Comparison of ENCODE assay signal across 10 cellular contexts in genomic region chr17:71023631-71024030, GRCh38.
DNase-seq lines count a peak whose midpoint lies in the region; ATAC-seq and TF ChIP-seq lines count a peak whose summit lies in the region.
"Had no signal": no experiment of that assay in that cellular context is flagged by ENCODE, and none has a peak within 500 bp of the region (broad histone marks: within the 10 kb centered on the region; RNA-seq: fewer than 3 reads in every experiment).

No MANE protein-coding gene starts in this region.

- 21 to 34% methylated on average over 4 of the region's 4 CpGs for WGBS in tibial nerve, 2 donors
- WGBS in psoas muscle, 3 donors = 12 to 24% (median 15%) methylated on average over 4 of the region's 4 CpGs

- TF ChIP-seq EP300 in tibial nerve (IDR thresholded peaks at IDR 0.05) = no peak

- no peak for TF ChIP-seq POLR2A in tibial nerve (IDR thresholded peaks at IDR 0.05)

- ATAC-seq in HG03457 (IDR thresholded peaks at IDR 0.05; ENCODE audit: unreplicated experiment) (no peak), psoas muscle (no peak)
- ATAC-seq: stimulated activated effector memory CD8-positive, alpha-beta T cell treated with anti-CD3 and anti-CD28 coated beads, Interleukin-12 subunit alpha, Interleukin-12 subunit beta, amount 100 ng/mL, for 72 hours had no signal

- DNase-seq in AG10803 (ENCODE audit: low read depth) (peak; percentile 1), Karpas-422 (no peak), NCI-H526 treated with DMSO at 0.1 percent for 48 hours (lab: John Stamatoyannopoulos, UW) (peak; percentile 84), glomerular visceral epithelial cell (ENCODE audit: extremely low spot score) (peak; percentile 35), tibial nerve (ENCODE audit: low spot score in 2 of 2) (no peak), psoas muscle (no peak)
- no peak for DNase-seq in activated effector memory CD4-positive, alpha-beta T cell treated with Interleukin-2 at 50 U/mL for 16 hours
- DNase-seq: stimulated activated CD4-positive, alpha-beta T cell treated with anti-CD3 and anti-CD28 coated beads, Interleukin-15, amount 100 ng/mL, for 24 hours had no signal

- H3K4me1 ChIP-seq in Karpas-422 (ENCODE audit: low read length) (peaks cover 8% of the 10 kb centered on the region), tibial nerve (no peaks in the 10 kb centered on the region), psoas muscle (no peaks in the 10 kb centered on the region)

- peak overlapping the region; percentile 13 for H3K4me2 ChIP-seq in Karpas-422 (ENCODE audit: low read depth, low read length, poor library complexity, severe bottlenecking)

- H3K9ac ChIP-seq in Karpas-422 (ENCODE audit: low read length) = no peak overlapping the region

- H3K4me3 ChIP-seq in AG10803 (ENCODE audit: low read length) (no peak overlapping the region), Karpas-422 (ENCODE audit: low read length) (no peak overlapping the region), tibial nerve (no peak overlapping the region), psoas muscle (no peak overlapping the region)

- TF ChIP-seq CTCF in AG10803 (conservative IDR thresholded peaks at IDR 0.05; ENCODE audit: low read length) (no peak), tibial nerve (IDR thresholded peaks at IDR 0.05) (no peak), psoas muscle (IDR thresholded peaks at IDR 0.05) (no peak)

- no peaks in the 10 kb centered on the region for H4K20me1 ChIP-seq in Karpas-422 (ENCODE audit: insufficient read depth, low read depth, low read length)

- H3K36me3 ChIP-seq in Karpas-422 (ENCODE audit: insufficient read depth, low read length) = no peaks in the 10 kb centered on the region
- no peaks in the 10 kb centered on the region for H3K36me3 ChIP-seq in tibial nerve
- H3K36me3 ChIP-seq in psoas muscle (ENCODE audit: insufficient read depth in 1 of 2, low read depth in 1 of 2) = no peaks in the 10 kb centered on the region

- H3K27me3 ChIP-seq in Karpas-422 (ENCODE audit: low read length) (no peaks in the 10 kb centered on the region), tibial nerve (no peaks in the 10 kb centered on the region), psoas muscle (ENCODE audit: insufficient read depth in 3 of 3, low read length in 2 of 3) (no peaks in the 10 kb centered on the region)

- H3K9me3 ChIP-seq in Karpas-422 (ENCODE audit: low read length) (no peaks in the 10 kb centered on the region), tibial nerve (no peaks in the 10 kb centered on the region), psoas muscle (no peaks in the 10 kb centered on the region)

- H2AFZ ChIP-seq in Karpas-422 (ENCODE audit: low read length) = no peak overlapping the region

- H3K79me2 ChIP-seq in Karpas-422 (ENCODE audit: low read length) = no peaks in the 10 kb centered on the region

- H3K27ac ChIP-seq in Karpas-422 (ENCODE audit: low read length) (no peak overlapping the region), tibial nerve (no peak overlapping the region), psoas muscle (no peak overlapping the region)

- H3K9me2 ChIP-seq in Karpas-422 (replicated peaks; ENCODE audit: insufficient read depth, low read length) = 0 out of 2 replicates have a peak, but pooled peaks cover 4% of the 10 kb centered on the region

- intact Hi-C loops in psoas muscle (cut with DNase I) = no loop called here

Comparison
In these comparisons a context has a peak if more than half of its experiments do, and no peak if none do; other contexts are left out.
1. DNase-seq: peak in AG10803 (single experiment), NCI-H526 treated with DMSO at 0.1 percent for 48 hours (single experiment) and glomerular visceral epithelial cell (single experiment); none in Karpas-422 (single experiment), tibial nerve (0 of 2), activated effector memory CD4-positive, alpha-beta T cell treated with Interleukin-2 at 50 U/mL for 16 hours (single experiment) and psoas muscle (0 of 2).